In the genomic region with DNA sequence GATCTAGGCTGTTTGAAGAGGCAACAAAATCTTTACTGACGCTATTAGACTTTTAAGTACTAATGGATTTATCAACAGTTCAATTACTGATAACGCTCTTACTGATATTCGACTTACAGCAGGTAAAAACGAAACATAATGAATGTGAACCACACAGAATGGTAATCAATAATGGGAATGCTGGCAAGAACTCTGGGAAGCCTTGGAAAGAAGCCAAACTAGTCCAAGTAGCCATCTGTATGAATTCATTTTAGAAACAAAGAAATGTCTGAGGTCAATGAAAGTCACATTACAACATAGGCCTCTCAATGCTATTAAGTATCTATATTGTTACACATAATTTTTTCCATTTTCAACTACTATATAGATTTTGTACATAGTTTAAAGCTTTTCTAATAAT, we compare ENCODE assay signal across 16 cellular contexts.
"Had no signal": no experiment of that assay in that cellular context is flagged by ENCODE, and none has a peak within 500 bp of the region (broad histone marks: within the 10 kb centered on the region; RNA-seq: fewer than 3 reads in every experiment).

No MANE protein-coding gene starts in this region.

- H3K27ac ChIP-seq: cardiac muscle cell, prostate gland, suprapubic skin had no signal

- H3K27ac Mint-ChIP-seq: activated CD4-positive, alpha-beta memory T cell treated with anti-CD3 and anti-CD28 coated beads, Interleukin-2, amount 10 ng/mL, durations not matched to agents 7 days and 5 days; activated T-cell treated with anti-CD3 and anti-CD28 coated beads, Interleukin-2, amount 50 U/mL, for 24 hours; nephron progenitor cell; stimulated activated naive CD8-positive, alpha-beta T cell treated with anti-CD3 and anti-CD28 coated beads, Interleukin-15, Interleukin-2, amounts not matched to agents 100 ng/mL and 50 ng/mL, for 24 hours; WTC11 had no signal

- H3K9me3 Mint-ChIP-seq: activated T-cell treated with anti-CD3 and anti-CD28 coated beads, Interleukin-2, amount 50 U/mL, for 24 hours; stimulated activated naive CD8-positive, alpha-beta T cell treated with anti-CD3 and anti-CD28 coated beads, Interleukin-15, Interleukin-2, amounts not matched to agents 100 ng/mL and 50 ng/mL, for 24 hours; WTC11 had no signal

- H3K27me3 Mint-ChIP-seq: activated CD4-positive, alpha-beta memory T cell treated with anti-CD3 and anti-CD28 coated beads, Interleukin-2, amount 10 ng/mL, durations not matched to agents 7 days and 5 days; activated T-cell treated with anti-CD3 and anti-CD28 coated beads, Interleukin-2, amount 50 U/mL, for 24 hours; stimulated activated naive CD8-positive, alpha-beta T cell treated with anti-CD3 and anti-CD28 coated beads, Interleukin-15, Interleukin-2, amounts not matched to agents 100 ng/mL and 50 ng/mL, for 24 hours had no signal

- DNase-seq: activated CD4-positive, alpha-beta memory T cell treated with anti-CD3 and anti-CD28 coated beads, Interleukin-2, amount 10 ng/mL, durations not matched to agents 7 days and 5 days; activated CD4-positive, alpha-beta T cell treated with anti-CD3 and anti-CD28 coated beads for 4 hours; activated naive CD4-positive, alpha-beta T cell treated with anti-CD3 and anti-CD28 coated beads, Interleukin-2, amount 50 U/mL, for 16 hours; activated T-cell treated with anti-CD3 and anti-CD28 coated beads, Interleukin-2, amount 50 U/mL, for 24 hours; mesendoderm; nephron progenitor cell; occipital lobe; right cardiac atrium; trophoblast cell had no signal

- H3K4me3 Mint-ChIP-seq: activated CD4-positive, alpha-beta memory T cell treated with anti-CD3 and anti-CD28 coated beads, Interleukin-2, amount 10 ng/mL, durations not matched to agents 7 days and 5 days; activated T-cell treated with anti-CD3 and anti-CD28 coated beads, Interleukin-2, amount 50 U/mL, for 24 hours; nephron progenitor cell; stimulated activated naive CD8-positive, alpha-beta T cell treated with anti-CD3 and anti-CD28 coated beads, Interleukin-15, Interleukin-2, amounts not matched to agents 100 ng/mL and 50 ng/mL, for 24 hours; WTC11 had no signal

- H3K9me3 ChIP-seq: prostate gland, suprapubic skin had no signal

- H3K4me1 Mint-ChIP-seq: activated CD4-positive, alpha-beta memory T cell treated with anti-CD3 and anti-CD28 coated beads, Interleukin-2, amount 10 ng/mL, durations not matched to agents 7 days and 5 days; nephron progenitor cell; WTC11 had no signal

- FAIRE-seq: TTC549 had no signal

- H3K36me3 ChIP-seq: prostate gland had no signal

- H3K4me2 ChIP-seq: smooth muscle cell had no signal

- H3K27me3 ChIP-seq: cardiac muscle cell, suprapubic skin had no signal

- H3K4me1 ChIP-seq: prostate gland, suprapubic skin had no signal

- H3K4me3 ChIP-seq: cardiac muscle cell, prostate gland, smooth muscle cell, suprapubic skin had no signal
